35 cellular contexts compared by ENCODE assay signal in the genomic region with DNA sequence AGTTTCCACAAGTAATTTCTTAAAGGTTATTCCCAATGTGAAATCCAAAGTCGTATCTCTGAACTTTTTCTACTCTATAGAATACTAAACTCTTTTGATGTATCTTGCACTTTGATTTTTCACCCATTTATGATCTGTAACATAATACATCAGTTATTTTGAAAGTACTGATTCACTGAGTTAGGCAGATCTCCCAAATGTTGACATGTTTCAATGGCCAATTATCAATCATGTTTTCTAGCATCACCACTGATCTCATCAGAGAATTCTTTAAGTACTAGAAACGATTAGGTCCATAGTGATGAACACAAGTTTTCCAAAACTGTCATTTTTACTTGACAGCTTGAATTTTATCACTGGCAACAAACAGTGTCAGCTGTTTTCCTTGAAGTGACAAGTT.
"Had no signal": no experiment of that assay in that cellular context is flagged by ENCODE, and none has a peak within 500 bp of the region (broad histone marks: within the 10 kb centered on the region; RNA-seq: fewer than 3 reads in every experiment).

No MANE protein-coding gene starts in this region.

- DNase-seq: activated B cell treated with CpG ODN at 0.5 μM for 24 hours; activated CD4-positive, alpha-beta memory T cell treated with anti-CD3 and anti-CD28 coated beads, Interleukin-2, amount 10 ng/mL, durations not matched to agents 7 days and 5 days; activated CD4-positive, alpha-beta T cell treated with anti-CD3 and anti-CD28 coated beads, Interleukin-2, amount 10 ng/mL, durations not matched to agents 24 days and 14 days; activated CD8-positive, alpha-beta memory T cell treated with anti-CD3 and anti-CD28 coated beads, Interleukin-2, amount 50 U/mL, for 48 hours; activated effector memory CD4-positive, alpha-beta T cell treated with anti-CD3 and anti-CD28 coated beads, Interleukin-2, amount 50 U/mL, for 16 hours; activated naive CD4-positive, alpha-beta T cell treated with anti-CD3 and anti-CD28 coated beads for 36 hours; activated naive CD8-positive, alpha-beta T cell treated with anti-CD3 and anti-CD28 coated beads for 36 hours; activated naive CD8-positive, alpha-beta T cell treated with anti-CD3 and anti-CD28 coated beads, Interleukin-2, amount 50 U/mL, for 24 hours; activated T-cell treated with anti-CD3 and anti-CD28 coated beads for 4 hours; activated T-cell treated with anti-CD3 and anti-CD28 coated beads, Interleukin-2, amount 50 U/mL, for 24 hours; activated T-cell treated with anti-CD3 and anti-CD28 coated beads, Interleukin-2, amount 50 U/mL, for 72 hours; adrenal gland; amygdala; aorta; body of pancreas; caudate nucleus; cortex of kidney; dermis blood vessel endothelial cell; effector CD4-positive, alpha-beta T cell; esophagus squamous epithelium; foreskin fibroblast; head of caudate nucleus; hippocampal formation; T-helper 17 cell; T1000; WERI-Rb-1 had no signal

- H3K27ac Mint-ChIP-seq: activated B cell treated with CpG ODN at 0.5 μM for 24 hours; activated CD4-positive, alpha-beta memory T cell treated with anti-CD3 and anti-CD28 coated beads, Interleukin-2, amount 10 ng/mL, durations not matched to agents 7 days and 5 days; activated CD4-positive, alpha-beta T cell treated with anti-CD3 and anti-CD28 coated beads, Interleukin-2, amount 10 ng/mL, durations not matched to agents 24 days and 14 days; activated naive CD4-positive, alpha-beta T cell treated with anti-CD3 and anti-CD28 coated beads for 36 hours; activated naive CD4-positive, alpha-beta T cell treated with anti-CD3 and anti-CD28 coated beads, Interleukin-2, amount 50 U/mL, for 24 hours; activated naive CD8-positive, alpha-beta T cell treated with anti-CD3 and anti-CD28 coated beads for 36 hours; activated naive CD8-positive, alpha-beta T cell treated with anti-CD3 and anti-CD28 coated beads, Interleukin-2, amount 50 U/mL, for 24 hours; activated T-cell treated with anti-CD3 and anti-CD28 coated beads, Interleukin-2, amount 50 U/mL, for 24 hours; activated T-cell treated with anti-CD3 and anti-CD28 coated beads, Interleukin-2, amount 50 U/mL, for 72 hours; activated T-helper 2 cell treated with anti-CD3 and anti-CD28 coated beads, Interferon-gamma antibody, Interleukin-2, Interleukin-4, amounts not matched to agents 10 μg/mL and 5 μg/mL and 100 μg/mL, durations not matched to agents 14 hours and 24 hours and 36 hours; T-helper 17 cell; T-helper 2 cell treated with Interferon-gamma antibody and Interleukin-4, amounts not matched to agents 5 μg/mL and 100 μg/mL, for 36 hours had no signal

- H3K9me3 Mint-ChIP-seq: activated B cell treated with CpG ODN at 0.5 μM for 24 hours; activated CD4-positive, alpha-beta memory T cell treated with anti-CD3 and anti-CD28 coated beads, Interleukin-2, amount 10 ng/mL, durations not matched to agents 7 days and 5 days; activated CD4-positive, alpha-beta T cell treated with anti-CD3 and anti-CD28 coated beads, Interleukin-2, amount 10 ng/mL, durations not matched to agents 24 days and 14 days; activated naive CD4-positive, alpha-beta T cell treated with anti-CD3 and anti-CD28 coated beads for 36 hours; activated naive CD4-positive, alpha-beta T cell treated with anti-CD3 and anti-CD28 coated beads, Interleukin-2, amount 50 U/mL, for 24 hours; activated naive CD8-positive, alpha-beta T cell treated with anti-CD3 and anti-CD28 coated beads for 36 hours; activated naive CD8-positive, alpha-beta T cell treated with anti-CD3 and anti-CD28 coated beads, Interleukin-2, amount 50 U/mL, for 24 hours; activated T-cell treated with anti-CD3 and anti-CD28 coated beads, Interleukin-2, amount 50 U/mL, for 24 hours; activated T-cell treated with anti-CD3 and anti-CD28 coated beads, Interleukin-2, amount 50 U/mL, for 72 hours; activated T-helper 2 cell treated with anti-CD3 and anti-CD28 coated beads, Interferon-gamma antibody, Interleukin-2, Interleukin-4, amounts not matched to agents 10 μg/mL and 5 μg/mL and 100 μg/mL, durations not matched to agents 14 hours and 24 hours and 36 hours; T-helper 2 cell treated with Interferon-gamma antibody and Interleukin-4, amounts not matched to agents 5 μg/mL and 100 μg/mL, for 36 hours had no signal

- H3K27ac ChIP-seq: adrenal gland, body of pancreas, epithelial cell of prostate, esophagus squamous epithelium, WERI-Rb-1 had no signal

- FAIRE-seq: colon, endometrium, endothelial cell of umbilical vein, frontal cortex had no signal

- ATAC-seq: activated CD4-positive, CD25-positive, alpha-beta regulatory T cell treated with anti-CD3 and anti-CD28 coated beads, Interleukin-2, amount 50 U/mL, for 24 hours; activated naive CD8-positive, alpha-beta T cell treated with anti-CD3 and anti-CD28 coated beads, Interleukin-2, amount 50 U/mL, for 24 hours; body of pancreas; T-helper 17 cell had no signal

- H3K4me3 ChIP-seq: adrenal gland, body of pancreas, esophagus squamous epithelium had no signal

- H3K4me1 Mint-ChIP-seq: activated B cell treated with CpG ODN at 0.5 μM for 24 hours; activated CD4-positive, alpha-beta memory T cell treated with anti-CD3 and anti-CD28 coated beads, Interleukin-2, amount 10 ng/mL, durations not matched to agents 7 days and 5 days; activated CD4-positive, alpha-beta T cell treated with anti-CD3 and anti-CD28 coated beads, Interleukin-2, amount 10 ng/mL, durations not matched to agents 24 days and 14 days; activated naive CD4-positive, alpha-beta T cell treated with anti-CD3 and anti-CD28 coated beads, Interleukin-2, amount 50 U/mL, for 24 hours; activated naive CD8-positive, alpha-beta T cell treated with anti-CD3 and anti-CD28 coated beads for 36 hours; activated naive CD8-positive, alpha-beta T cell treated with anti-CD3 and anti-CD28 coated beads, Interleukin-2, amount 50 U/mL, for 24 hours had no signal

- H3K4me1 ChIP-seq: adrenal gland, body of pancreas had no signal

- H3K36me3 ChIP-seq: adrenal gland, WERI-Rb-1 had no signal

- H3K9me3 ChIP-seq: adrenal gland, body of pancreas, esophagus squamous epithelium had no signal

- H3K27me3 Mint-ChIP-seq: activated B cell treated with CpG ODN at 0.5 μM for 24 hours; activated CD4-positive, alpha-beta memory T cell treated with anti-CD3 and anti-CD28 coated beads, Interleukin-2, amount 10 ng/mL, durations not matched to agents 7 days and 5 days; activated CD4-positive, alpha-beta T cell treated with anti-CD3 and anti-CD28 coated beads, Interleukin-2, amount 10 ng/mL, durations not matched to agents 24 days and 14 days; activated naive CD4-positive, alpha-beta T cell treated with anti-CD3 and anti-CD28 coated beads, Interleukin-2, amount 50 U/mL, for 24 hours; activated naive CD8-positive, alpha-beta T cell treated with anti-CD3 and anti-CD28 coated beads for 36 hours; activated naive CD8-positive, alpha-beta T cell treated with anti-CD3 and anti-CD28 coated beads, Interleukin-2, amount 50 U/mL, for 24 hours; activated T-cell treated with anti-CD3 and anti-CD28 coated beads, Interleukin-2, amount 50 U/mL, for 24 hours; T-helper 17 cell had no signal

- H3K27me3 ChIP-seq: adrenal gland, body of pancreas, esophagus squamous epithelium had no signal

- H3K4me3 Mint-ChIP-seq: activated B cell treated with CpG ODN at 0.5 μM for 24 hours; activated CD4-positive, alpha-beta memory T cell treated with anti-CD3 and anti-CD28 coated beads, Interleukin-2, amount 10 ng/mL, durations not matched to agents 7 days and 5 days; activated CD4-positive, alpha-beta T cell treated with anti-CD3 and anti-CD28 coated beads, Interleukin-2, amount 10 ng/mL, durations not matched to agents 24 days and 14 days; activated naive CD4-positive, alpha-beta T cell treated with anti-CD3 and anti-CD28 coated beads for 36 hours; activated naive CD4-positive, alpha-beta T cell treated with anti-CD3 and anti-CD28 coated beads, Interleukin-2, amount 50 U/mL, for 24 hours; activated naive CD8-positive, alpha-beta T cell treated with anti-CD3 and anti-CD28 coated beads for 36 hours; activated naive CD8-positive, alpha-beta T cell treated with anti-CD3 and anti-CD28 coated beads, Interleukin-2, amount 50 U/mL, for 24 hours; activated T-cell treated with anti-CD3 and anti-CD28 coated beads, Interleukin-2, amount 50 U/mL, for 24 hours; activated T-cell treated with anti-CD3 and anti-CD28 coated beads, Interleukin-2, amount 50 U/mL, for 72 hours; T-helper 17 cell; T-helper 2 cell treated with Interferon-gamma antibody and Interleukin-4, amounts not matched to agents 5 μg/mL and 100 μg/mL, for 36 hours had no signal
